16 cellular contexts compared by ENCODE assay signal in genomic region chr1:181386951-181387350, GRCh38.
DNase-seq lines count a peak whose midpoint lies in the region; ATAC-seq and TF ChIP-seq lines count a peak whose summit lies in the region.
"Had no signal": no experiment of that assay in that cellular context is flagged by ENCODE, and none has a peak within 500 bp of the region (broad histone marks: within the 10 kb centered on the region; RNA-seq: fewer than 3 reads in every experiment).

No MANE protein-coding gene starts in this region.

- H3K4me1 ChIP-seq in endodermal cell (ENCODE audit: control insufficient read depth, insufficient read depth, low read length): no peaks in the 10 kb centered on the region
- H3K4me1 ChIP-seq: A549 had no signal

- H3K27me3 Mint-ChIP-seq in endodermal cell (ENCODE audit: insufficient read depth): no peaks in the 10 kb centered on the region

- H3K4me3 Mint-ChIP-seq in endodermal cell: no peak overlapping the region
- H3K4me3 Mint-ChIP-seq: B cell; CD8-positive, alpha-beta T cell; GM23338 had no signal

- H3K4me1 Mint-ChIP-seq in endodermal cell: no peaks in the 10 kb centered on the region
- H3K4me1 Mint-ChIP-seq: B cell had no signal

- peak; percentile 33 for DNase-seq in NCI-H1092 treated with DMSO at 0.1 percent for 48 hours (lab: John Stamatoyannopoulos, UW)
- no peak for DNase-seq in NCI-H1092 (lab: John Stamatoyannopoulos, UW)
- DNase-seq in Right ventricle myocardium inferior (ENCODE audit: missing footprints): no peak
- DNase-seq in left cardiac atrium: no peak
- peak; percentile 8 for DNase-seq in Ammon's horn (ENCODE audit: low spot score)
- peak; percentile 24 for DNase-seq in endodermal cell
- DNase-seq in effector CD4-positive, alpha-beta T cell: no peak
- DNase-seq in GM20000 (ENCODE audit: low spot score): no peak
- DNase-seq: CD8-positive, alpha-beta T cell; COR-L47; HCEC 1CT had no signal

- no peak overlapping the region for H3K27ac Mint-ChIP-seq in endodermal cell
- H3K27ac Mint-ChIP-seq: B cell; CD8-positive, alpha-beta T cell; GM23338 had no signal

- no peaks in the 10 kb centered on the region for H3K36me3 Mint-ChIP-seq in endodermal cell (ENCODE audit: low read depth)
- H3K36me3 Mint-ChIP-seq: CD8-positive, alpha-beta T cell had no signal

- H3K27ac ChIP-seq in endodermal cell (ENCODE audit: low read depth, low read length): no peak overlapping the region
- H3K27ac ChIP-seq: 22Rv1; A549; BLaER1 treated with 17β-estradiol and CSF1 and Interleukin-3, amounts not matched to agents 10 nM and 100 nM had no signal

- no peaks in the 10 kb centered on the region for H3K36me3 ChIP-seq in endodermal cell (ENCODE audit: control insufficient read depth, insufficient read depth, low read length)
- H3K36me3 ChIP-seq: BLaER1 treated with 17β-estradiol and CSF1 and Interleukin-3, amounts not matched to agents 10 nM and 100 nM had no signal

- ATAC-seq in Right ventricle myocardium inferior (peak; percentile 27), left cardiac atrium (no peak)
- ATAC-seq: A549; CD8-positive, alpha-beta T cell; GM23338 had no signal

- WGBS in endodermal cell (ENCODE audit: insufficient coverage in 1 of 2, insufficient read length in 1 of 2), 2 experiments: 93 to 96% methylated on average over 3 to 6 of the region's 6 CpGs

- H3K9ac ChIP-seq in endodermal cell (ENCODE audit: extremely low read depth, low read length, poor library complexity, severe bottlenecking): no peak overlapping the region
- H3K9ac ChIP-seq: BLaER1 treated with 17β-estradiol and CSF1 and Interleukin-3, amounts not matched to agents 10 nM and 100 nM had no signal

- peaks cover 4% of the 10 kb centered on the region for H3K27me3 ChIP-seq in endodermal cell (ENCODE audit: control insufficient read depth, insufficient read depth, low read length, poor library complexity, severe bottlenecking)
- H3K27me3 ChIP-seq: BLaER1 treated with 17β-estradiol and CSF1 and Interleukin-3, amounts not matched to agents 10 nM and 100 nM had no signal

- H3K9me3 Mint-ChIP-seq in endodermal cell: no peaks in the 10 kb centered on the region
- H3K9me3 Mint-ChIP-seq: CD8-positive, alpha-beta T cell; GM23338 had no signal

- no peak overlapping the region for H3K4me3 ChIP-seq in endodermal cell (ENCODE audit: low read length)
- H3K4me3 ChIP-seq: A549; BLaER1 treated with 17β-estradiol and CSF1 and Interleukin-3, amounts not matched to agents 10 nM and 100 nM; GM23338 had no signal

- no peak for TF ChIP-seq CTCF in endodermal cell (conservative IDR thresholded peaks at IDR 0.05)
- no peak for TF ChIP-seq CTCF in GM20000 (IDR thresholded peaks at IDR 0.05; ENCODE audit: extremely low read depth, missing control alignments)

- no peaks in the 10 kb centered on the region for H3K9me3 ChIP-seq in endodermal cell (ENCODE audit: control insufficient read depth, low read length)
- H3K9me3 ChIP-seq: A549; BLaER1 treated with 17β-estradiol and CSF1 and Interleukin-3, amounts not matched to agents 10 nM and 100 nM had no signal

- intact Hi-C loops in Right ventricle myocardium inferior (cut with DNase I) (no loop called here), left cardiac atrium (cut with DNase I) (no loop called here)

Comparison
In these comparisons a context has a peak if more than half of its experiments do, and no peak if none do; other contexts are left out.
1. DNase-seq: peak in NCI-H1092 treated with DMSO at 0.1 percent for 48 hours (single experiment), Ammon's horn (single experiment) and endodermal cell (single experiment); none in NCI-H1092 (single experiment), Right ventricle myocardium inferior (single experiment), left cardiac atrium (single experiment), effector CD4-positive, alpha-beta T cell (single experiment) and GM20000 (single experiment).